ENCODE assay signal across 8 cellular contexts in genomic region chr18:2907459-2908145, GRCh38.
DNase-seq lines count a peak whose midpoint lies in the region; ATAC-seq and TF ChIP-seq lines count a peak whose summit lies in the region.

No MANE protein-coding gene starts in this region.

- peak overlapping the region; percentile 78 for H3K4me3 Mint-ChIP-seq in activated CD4-positive, alpha-beta T cell treated with anti-CD3 and anti-CD28 coated beads for 36 hours
- peak overlapping the region; percentile 87 to 88 for H3K4me3 Mint-ChIP-seq in stimulated activated naive CD8-positive, alpha-beta T cell treated with anti-CD3 and anti-CD28 coated beads, Interleukin-15, amount 100 ng/mL, for 72 hours

- no peak for TF ChIP-seq CTCF in right atrium auricular region (IDR thresholded peaks at IDR 0.05)

- H3K4me3 ChIP-seq in SJSA1 (peak overlapping the region; percentile 78), right atrium auricular region (peak overlapping the region; percentile 44 to 57)

- peaks cover 18% of the 10 kb centered on the region for H3K36me3 Mint-ChIP-seq in activated CD4-positive, alpha-beta T cell treated with anti-CD3 and anti-CD28 coated beads for 36 hours (ENCODE audit: low read depth)

- H3K27ac Mint-ChIP-seq in activated CD4-positive, alpha-beta T cell treated with anti-CD3 and anti-CD28 coated beads for 36 hours = peak overlapping the region; percentile 72
- peak overlapping the region in 1 of 2 donors; percentile 22 for H3K27ac Mint-ChIP-seq in stimulated activated naive CD8-positive, alpha-beta T cell treated with anti-CD3 and anti-CD28 coated beads, Interleukin-15, amount 100 ng/mL, for 72 hours

- ATAC-seq in activated CD4-positive, alpha-beta T cell treated with anti-CD3 and anti-CD28 coated beads for 36 hours = peak; percentile 20
- ATAC-seq in stimulated activated naive CD8-positive, alpha-beta T cell treated with anti-CD3 and anti-CD28 coated beads, Interleukin-15, amount 100 ng/mL, for 72 hours = peak; percentile 2
- no peak for ATAC-seq in GM19467 (IDR thresholded peaks at IDR 0.05; ENCODE audit: unreplicated experiment)

- H3K4me1 ChIP-seq in SJSA1 (replicated peaks) (peaks cover 20% of the 10 kb centered on the region), right atrium auricular region (peaks cover 0 to 41% of the 10 kb centered on the region in 2 donors)

- H3K27ac ChIP-seq in SJSA1 (no peak overlapping the region), right atrium auricular region (no peak overlapping the region)

- CTCF ChIA-PET in activated CD4-positive, alpha-beta T cell treated with anti-CD3 and anti-CD28 coated beads for 36 hours (lab: Charles Lee) = interaction anchor here (0.6 to 1.6 kb wide), 3 partner anchors 24 to 102 kb away, joined by 3 to 4 read pairs (median 3); no protein-coding TSS in a partner anchor

- POLR2A ChIA-PET in activated CD4-positive, alpha-beta T cell treated with anti-CD3 and anti-CD28 coated beads for 36 hours (lab: Charles Lee) = interaction anchor here (0.6 kb wide), 1 partner anchor 16 kb away, joined by 8 read pairs; no protein-coding TSS in a partner anchor

- no peak for DNase-seq in activated CD4-positive, alpha-beta T cell treated with anti-CD3 and anti-CD28 coated beads for 36 hours
- DNase-seq in activated CD4-positive, alpha-beta T cell treated with anti-CD3 and anti-CD28 coated beads, Interleukin-2, amount 50 U/mL, for 48 hours = no peak
- DNase-seq in SJSA1 (ENCODE audit: low read depth in 1 of 2, low spot score in 2 of 2) (peak in 1 of 2 experiments; percentile 10), right atrium auricular region (ENCODE audit: low spot score) (no peak), DMS153 treated with DMSO at 0.1 percent for 48 hours (lab: John Stamatoyannopoulos, UW; ENCODE audit: unreplicated experiment) (no peak), NCI-H2196 treated with DMSO at 0.1 percent for 48 hours (lab: John Stamatoyannopoulos, UW; ENCODE audit: unreplicated experiment) (no peak)
- no peak for DNase-seq in stimulated activated naive CD8-positive, alpha-beta T cell treated with anti-CD3 and anti-CD28 coated beads, Interleukin-15, amount 100 ng/mL, for 72 hours

- H3K4me1 Mint-ChIP-seq in activated CD4-positive, alpha-beta T cell treated with anti-CD3 and anti-CD28 coated beads for 36 hours = peaks cover 17% of the 10 kb centered on the region
- peaks cover 34% of the 10 kb centered on the region for H3K4me1 Mint-ChIP-seq in stimulated activated naive CD8-positive, alpha-beta T cell treated with anti-CD3 and anti-CD28 coated beads, Interleukin-15, amount 100 ng/mL, for 72 hours

- H3K27me3 ChIP-seq in SJSA1 (replicated peaks) = no peaks in the 10 kb centered on the region
- H3K27me3 ChIP-seq in right atrium auricular region = no peaks in the 10 kb centered on the region

- no peaks in the 10 kb centered on the region for H3K27me3 Mint-ChIP-seq in activated CD4-positive, alpha-beta T cell treated with anti-CD3 and anti-CD28 coated beads for 36 hours
- H3K27me3 Mint-ChIP-seq in stimulated activated naive CD8-positive, alpha-beta T cell treated with anti-CD3 and anti-CD28 coated beads, Interleukin-15, amount 100 ng/mL, for 72 hours = no peaks in the 10 kb centered on the region

- H3K9me3 ChIP-seq in SJSA1 (replicated peaks) = no peaks in the 10 kb centered on the region
- no peaks in the 10 kb centered on the region for H3K9me3 ChIP-seq in right atrium auricular region

- H3K9me3 Mint-ChIP-seq in activated CD4-positive, alpha-beta T cell treated with anti-CD3 and anti-CD28 coated beads for 36 hours (ENCODE audit: low read depth) = no peaks in the 10 kb centered on the region
- H3K9me3 Mint-ChIP-seq in stimulated activated naive CD8-positive, alpha-beta T cell treated with anti-CD3 and anti-CD28 coated beads, Interleukin-15, amount 100 ng/mL, for 72 hours = no peaks in the 10 kb centered on the region

- H3K36me3 ChIP-seq in SJSA1 = peaks cover 60% of the 10 kb centered on the region
- H3K36me3 ChIP-seq in right atrium auricular region = no peaks in the 10 kb centered on the region

- intact Hi-C loops in activated CD4-positive, alpha-beta T cell treated with anti-CD3 and anti-CD28 coated beads for 36 hours (cut with DNase I, micrococcal nuclease) = loop anchor here (5.0 kb wide), 5 partner anchors 60 to 335 kb away; partner anchors contain the start of genes EMILIN2 (in 1 of the 2), METTL4 (in 1 of the 2), NDC80 (in 1 of the 2) and SMCHD1 (in 1 of the 2)
